8 cellular contexts compared by ENCODE assay signal in genomic region chr4:46844325-46844917, GRCh38.
DNase-seq lines count a peak whose midpoint lies in the region; ATAC-seq, FAIRE-seq and TF ChIP-seq lines count a peak whose summit lies in the region.

No MANE protein-coding gene starts in this region.

- FAIRE-seq in astrocyte (lab: Jason Lieb, UNC), result no peak
- no peak for FAIRE-seq in kidney (lab: Jason Lieb, UNC)

- ATAC-seq in GM18519 (IDR thresholded peaks at IDR 0.05; ENCODE audit: low FRiP score, unreplicated experiment), result peak; percentile 42

- H3K36me3 ChIP-seq in BJ (ENCODE audit: control insufficient read depth, insufficient read depth, low read length) (no peaks in the 10 kb centered on the region), astrocyte (ENCODE audit: insufficient read depth, low read length) (no peaks in the 10 kb centered on the region), kidney (ENCODE audit: control insufficient read depth in 1 of 2, insufficient read depth in 2 of 2, low read length in 2 of 2) (no peaks in the 10 kb centered on the region), sigmoid colon (no peaks in the 10 kb centered on the region)

- no peak for TF ChIP-seq EP300 in sigmoid colon (IDR thresholded peaks at IDR 0.05)

- TF ChIP-seq CTCF in BJ (IDR thresholded peaks at IDR 0.05; ENCODE audit: insufficient read depth, low read depth, low read length) (peak; percentile 67), astrocyte (IDR thresholded peaks at IDR 0.05; ENCODE audit: insufficient read depth, low read depth, low read length) (peak; percentile 89), kidney (IDR thresholded peaks at IDR 0.05; ENCODE audit: borderline replicate concordance, extremely low read depth, insufficient read depth) (peak; percentile 49), sigmoid colon (IDR thresholded peaks at IDR 0.05) (peak in 2 of 4 experiments; percentile 22 to 46)

- H3K79me2 ChIP-seq in astrocyte (ENCODE audit: insufficient read depth, low read length), result no peaks in the 10 kb centered on the region

- H3K4me1 ChIP-seq in astrocyte (ENCODE audit: insufficient read depth, low read length) (no peaks in the 10 kb centered on the region), kidney (ENCODE audit: control insufficient read depth in 1 of 2, insufficient read depth in 1 of 2, low read depth in 1 of 2, low read length in 2 of 2) (no peaks in the 10 kb centered on the region), sigmoid colon (no peaks in the 10 kb centered on the region)

- H3K27me3 ChIP-seq in BJ (ENCODE audit: control insufficient read depth, insufficient read depth, low read length), result no peaks in the 10 kb centered on the region
- H3K27me3 ChIP-seq in astrocyte (ENCODE audit: insufficient read depth, low read length), result no peaks in the 10 kb centered on the region
- no peaks in the 10 kb centered on the region for H3K27me3 ChIP-seq in sigmoid colon

- H4K20me1 ChIP-seq in astrocyte (ENCODE audit: insufficient read depth, low read length), result no peaks in the 10 kb centered on the region

- H3K9me3 Mint-ChIP-seq in astrocyte (ENCODE audit: unreplicated experiment), result no peaks in the 10 kb centered on the region

- no peaks in the 10 kb centered on the region for H3K4me1 Mint-ChIP-seq in astrocyte (ENCODE audit: low read depth, unreplicated experiment)

- DNase-seq in BJ (ENCODE audit: low read depth) (no peak), HUDEP-2 (lab: John Stamatoyannopoulos, UW; ENCODE audit: unreplicated experiment in 76 of 76) (peak in 70 of 76 experiments; percentile 1 to 80 (median 48)), RPMI7951 (ENCODE audit: low read depth) (peak; percentile 24), astrocyte (ENCODE audit: low read depth) (peak; percentile 49), kidney (no peak), sigmoid colon (no peak)
- peak in 2 of 3 donors; percentile 17 to 48 for DNase-seq in stimulated activated CD4-positive, alpha-beta T cell treated with anti-CD3 and anti-CD28 coated beads, TNF-alpha, amount 100 ng/mL, for 48 hours (ENCODE audit: low read depth in 3 of 3)

- intact Hi-C loops in kidney (cut with DNase I), result no loop called here
- intact Hi-C loops in sigmoid colon (cut with DNase I), result loop anchor here (10.0 kb wide), 1 partner anchor 540 kb away; no protein-coding TSS in a partner anchor

- CTCF ChIA-PET in BJ (lab: Yijun Ruan, JAX), result interaction anchor here (0.9 to 2.6 kb wide), 10 partner anchors 9 to 548 kb away, joined by 3 to 14 read pairs (median 5); no protein-coding TSS in a partner anchor

- H2AFZ ChIP-seq in astrocyte (ENCODE audit: low read depth, low read length), result no peak overlapping the region

- H3K27me3 Mint-ChIP-seq in astrocyte (ENCODE audit: low read depth, unreplicated experiment), result peaks cover 7% of the 10 kb centered on the region

- no peak for TF ChIP-seq POLR2A in sigmoid colon (IDR thresholded peaks at IDR 0.05)

- H3K9me3 ChIP-seq in astrocyte (ENCODE audit: insufficient read depth, low read depth, low read length) (no peaks in the 10 kb centered on the region), kidney (ENCODE audit: control insufficient read depth in 1 of 2, low read length in 2 of 2) (no peaks in the 10 kb centered on the region), sigmoid colon (no peaks in the 10 kb centered on the region)

- no peaks in the 10 kb centered on the region for H3K36me3 Mint-ChIP-seq in astrocyte (ENCODE audit: low read depth, unreplicated experiment)

- no peak overlapping the region for H3K4me3 ChIP-seq in BJ (ENCODE audit: low read depth, low read length)
- H3K4me3 ChIP-seq in astrocyte (ENCODE audit: insufficient read depth, low read depth, low read length), result no peak overlapping the region
- no peak overlapping the region for H3K4me3 ChIP-seq in kidney (ENCODE audit: low read length in 2 of 2)
- no peak overlapping the region for H3K4me3 ChIP-seq in sigmoid colon

- H3K4me2 ChIP-seq in astrocyte (ENCODE audit: low read length), result no peak overlapping the region

- POLR2A ChIA-PET in BJ (lab: Charles Lee), result no interaction called here

- H3K27ac Mint-ChIP-seq in astrocyte (ENCODE audit: unreplicated experiment), result no peak overlapping the region

- no peak overlapping the region for H3K4me3 Mint-ChIP-seq in astrocyte (ENCODE audit: unreplicated experiment)

- 6 to 11% methylated on average over 8 of the region's 8 CpGs for WGBS in sigmoid colon, 2 donors

- H3K27ac ChIP-seq in astrocyte (ENCODE audit: low read depth, low read length), result no peak overlapping the region
- no peak overlapping the region for H3K27ac ChIP-seq in kidney (ENCODE audit: low read depth in 2 of 2, low read length in 2 of 2)
- H3K27ac ChIP-seq in sigmoid colon, result no peak overlapping the region

- H3K9ac ChIP-seq in astrocyte (ENCODE audit: low read length) (no peak overlapping the region), kidney (ENCODE audit: low read length in 2 of 2) (no peak overlapping the region)

Comparison
In these comparisons a context has a peak if more than half of its experiments do, and no peak if none do; other contexts are left out.
1. DNase-seq: peak in HUDEP-2 (70 of 76), RPMI7951 (single experiment), astrocyte (single experiment) and stimulated activated CD4-positive, alpha-beta T cell treated with anti-CD3 and anti-CD28 coated beads, TNF-alpha, amount 100 ng/mL, for 48 hours (2 of 3); none in BJ (single experiment), kidney (single experiment) and sigmoid colon (single experiment).